Comparison of ENCODE assay signal across 13 cellular contexts in the genomic region with DNA sequence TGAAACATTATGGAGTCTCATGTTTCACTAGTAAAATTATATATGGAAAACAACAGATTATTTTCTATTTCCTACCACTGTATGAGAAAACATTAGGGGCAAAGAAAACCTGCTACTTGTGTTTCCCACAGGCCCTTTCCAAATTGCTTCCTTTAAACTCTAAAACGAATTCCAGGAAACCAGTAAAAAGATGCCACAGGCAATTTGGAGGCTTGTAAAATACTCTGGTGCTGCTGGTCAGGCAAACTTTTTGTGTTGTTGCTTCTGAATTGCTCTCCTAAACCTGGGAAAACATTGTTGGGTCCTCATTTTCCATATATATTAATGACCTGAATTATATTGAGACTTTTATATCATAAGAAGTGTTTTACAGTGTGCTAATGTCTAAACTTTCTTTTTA.
A peak's percentile ranks its signal among the peaks of the same experiment; 100 is the strongest.
DNase-seq lines count a peak whose midpoint lies in the region; ATAC-seq and TF ChIP-seq lines count a peak whose summit lies in the region.
"Had no signal": no experiment of that assay in that cellular context is flagged by ENCODE, and none has a peak within 500 bp of the region (broad histone marks: within the 10 kb centered on the region; RNA-seq: fewer than 3 reads in every experiment).

No MANE protein-coding gene starts in this region.

- no peaks in the 10 kb centered on the region for H3K27me3 ChIP-seq in PC-3 (ENCODE audit: low read length)

- no peaks in the 10 kb centered on the region for H3F3A ChIP-seq in PC-3 (ENCODE audit: low read length, unreplicated experiment)

- CTCF ChIA-PET in PC-3 (lab: Charles Lee), result no interaction called here

- H4K20me1 ChIP-seq in PC-3 (ENCODE audit: low read length), result no peaks in the 10 kb centered on the region

- BruUV-seq in PC-3 (replicated peaks; lab: Mats Ljungman, UMichigan), result no TSS peak

- no peak overlapping the region for H3K9ac ChIP-seq in PC-3 (ENCODE audit: low read length)

- no peaks in the 10 kb centered on the region for H3K79me2 ChIP-seq in PC-3 (ENCODE audit: low read length)

- no peak overlapping the region for H3K4me3 ChIP-seq in PC-3 (ENCODE audit: low read length)
- H3K4me3 ChIP-seq: GM12878 had no signal

- H3K4me2 ChIP-seq in PC-3 (ENCODE audit: low read length), result no peak overlapping the region

- H3K9me2 ChIP-seq in PC-3 (replicated peaks; ENCODE audit: low read length), result no peaks in the 10 kb centered on the region

- 0 out of 2 replicates have a peak, but pooled peaks cover 7% of the 10 kb centered on the region for H3K4me1 ChIP-seq in PC-3 (ENCODE audit: insufficient read depth, low read length)

- H2AFZ ChIP-seq in PC-3 (ENCODE audit: low read length), result no peak overlapping the region

- no peak for TF ChIP-seq CTCF in PC-3 (conservative IDR thresholded peaks at IDR 0.05; ENCODE audit: low read depth, low read length)

- DNase-seq in EH (ENCODE audit: low read depth) (peak; percentile 41), PC-3 (peak; percentile 19), islet precursor cell (peak; percentile 64), renal cortical epithelial cell (ENCODE audit: low read depth) (peak; percentile 38), SKM-1 treated with dmso at 0.1 percent for 144 hours (lab: John Stamatoyannopoulos, UW; ENCODE audit: unreplicated experiment) (no peak), GDM1 (lab: John Stamatoyannopoulos, UW) (no peak)
- DNase-seq: ACHN; CD4-positive, alpha-beta memory T cell; DMS153; DMS79 treated with DMSO at 0.1 percent for 48 hours had no signal

- POLR2A ChIA-PET in PC-3 (lab: Charles Lee; ENCODE audit: unreplicated experiment), result no interaction called here

- intact Hi-C loops in PC-3 (cut with micrococcal nuclease), result no loop called here

- no peak overlapping the region for H3K27ac ChIP-seq in PC-3 (ENCODE audit: low read length)
- H3K27ac ChIP-seq: C4-2B had no signal

- H3K36me3 ChIP-seq in PC-3 (ENCODE audit: low read depth, low read length), result no peaks in the 10 kb centered on the region

- ATAC-seq in PC-3 (peak; percentile 49; the same call in 1 of the 2 replicates), HG03025 (IDR thresholded peaks at IDR 0.05; ENCODE audit: low FRiP score, unreplicated experiment) (no peak)
- ATAC-seq: GM12878 had no signal

- no peaks in the 10 kb centered on the region for H3K9me3 ChIP-seq in PC-3 (ENCODE audit: low read length)

Comparison
In these comparisons a context has a peak if more than half of its experiments do, and no peak if none do; other contexts are left out.
1. DNase-seq: peak in EH (single experiment), PC-3 (single experiment), islet precursor cell (single experiment) and renal cortical epithelial cell (single experiment); none in SKM-1 treated with dmso at 0.1 percent for 144 hours (single experiment) and GDM1 (single experiment).